Comparison of ENCODE assay signal across 11 cellular contexts in the genomic region with DNA sequence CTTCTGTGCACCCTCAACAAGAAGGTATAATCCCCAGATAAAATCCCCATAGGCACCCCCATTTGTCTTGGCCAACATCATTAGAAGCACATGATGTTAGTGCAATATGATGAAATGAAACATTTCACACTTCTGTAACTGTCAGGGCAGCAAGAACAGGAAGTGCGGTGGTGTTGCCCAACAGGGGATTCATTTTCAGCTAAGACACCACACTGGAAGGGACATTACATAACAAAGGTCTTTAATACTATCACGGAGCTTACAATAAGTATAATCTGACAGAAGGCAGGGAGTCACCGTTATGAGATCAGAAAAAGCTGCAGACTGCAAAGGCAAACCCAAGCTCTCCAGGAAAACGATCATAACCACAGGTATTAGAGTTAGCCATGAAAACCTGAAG. TPM values are rescaled to one million over a fixed set of nuclear protein-coding genes. Genes with fewer than 3 reads are reported as not detected.
DNase-seq lines count a peak whose midpoint lies in the region; ATAC-seq lines count a peak whose summit lies in the region.
"Had no signal": no experiment of that assay in that cellular context is flagged by ENCODE, and none has a peak within 500 bp of the region (broad histone marks: within the 10 kb centered on the region; RNA-seq: fewer than 3 reads in every experiment).

No MANE protein-coding gene starts in this region.

- no peak overlapping the region for H3K4me3 ChIP-seq in CD4-positive, CD25-positive, alpha-beta regulatory T cell (ENCODE audit: low read depth, low read length)

- no peaks in the 10 kb centered on the region for H3K9me3 ChIP-seq in CD4-positive, CD25-positive, alpha-beta regulatory T cell (ENCODE audit: control insufficient read depth in 2 of 2, low read length in 2 of 2)

- H3K27ac ChIP-seq in CD4-positive, CD25-positive, alpha-beta regulatory T cell (ENCODE audit: insufficient read depth, low read length, poor library complexity, severe bottlenecking), result no peak overlapping the region

- H3K27ac Mint-ChIP-seq in CD4-positive, CD25-positive, alpha-beta regulatory T cell, result peak overlapping the region in 2 of 3 donors; percentile 10 to 32
- peak overlapping the region; percentile 3 to 18 for H3K27ac Mint-ChIP-seq in T-cell
- no peak overlapping the region for H3K27ac Mint-ChIP-seq in activated CD4-positive, alpha-beta T cell treated with anti-CD3 and anti-CD28 coated beads, Interleukin-2, amount 10 ng/mL, durations not matched to agents 7 days and 5 days

- H3K27me3 ChIP-seq in CD4-positive, CD25-positive, alpha-beta regulatory T cell (ENCODE audit: control insufficient read depth, insufficient read depth, low read length), result no peaks in the 10 kb centered on the region

- CTCF ChIA-PET in T-cell (lab: Charles Lee), result no interaction called here
- CTCF ChIA-PET in activated CD4-positive, alpha-beta T cell treated with anti-CD3 and anti-CD28 coated beads, Interleukin-2, amount 10 ng/mL, durations not matched to agents 7 days and 5 days (lab: Charles Lee), result interaction anchor here (1.2 kb wide), 1 partner anchor 162 kb away, joined by 4 read pairs; no protein-coding TSS in a partner anchor

- peaks cover 9% of the 10 kb centered on the region for H3K4me1 ChIP-seq in CD4-positive, CD25-positive, alpha-beta regulatory T cell (ENCODE audit: control insufficient read depth, insufficient read depth, low read length, poor library complexity, severe bottlenecking)

- no peak for DNase-seq in CD4-positive, CD25-positive, alpha-beta regulatory T cell
- DNase-seq in T-cell (peak in 22 of 34 experiments; percentile 6 to 62 (median 30)), left lobe of liver (ENCODE audit: low spot score) (no peak), SW 1271 (lab: John Stamatoyannopoulos, UW) (no peak), activated gamma-delta T cell (lab: John Stamatoyannopoulos, UW) (no peak)
- no peak for DNase-seq in activated CD4-positive, alpha-beta T cell treated with anti-CD3 and anti-CD28 coated beads, Interleukin-2, amount 10 ng/mL, durations not matched to agents 7 days and 5 days
- DNase-seq: CD4-positive, alpha-beta memory T cell; effector CD4-positive, alpha-beta T cell; NCI-H2081 treated with DMSO at 0.1 percent for 48 hours had no signal

- POLR2A ChIA-PET in T-cell (lab: Charles Lee), result interaction anchor here in 1 of 2 donors (0.6 kb wide), 1 partner anchor 280 kb away, joined by 3 read pairs; the partner anchor contains the start of genes ARFIP2 and TIMM10B
- POLR2A ChIA-PET in activated CD4-positive, alpha-beta T cell treated with anti-CD3 and anti-CD28 coated beads, Interleukin-2, amount 10 ng/mL, durations not matched to agents 7 days and 5 days (lab: Charles Lee), result no interaction called here

- no peaks in the 10 kb centered on the region for H3K27me3 Mint-ChIP-seq in CD4-positive, CD25-positive, alpha-beta regulatory T cell
- no peaks in the 10 kb centered on the region for H3K27me3 Mint-ChIP-seq in T-cell
- no peaks in the 10 kb centered on the region for H3K27me3 Mint-ChIP-seq in activated CD4-positive, alpha-beta T cell treated with anti-CD3 and anti-CD28 coated beads, Interleukin-2, amount 10 ng/mL, durations not matched to agents 7 days and 5 days
- H3K27me3 Mint-ChIP-seq: CD4-positive, alpha-beta memory T cell had no signal

- peaks cover 9% of the 10 kb centered on the region for H3K36me3 Mint-ChIP-seq in CD4-positive, CD25-positive, alpha-beta regulatory T cell
- H3K36me3 Mint-ChIP-seq in T-cell, result peaks cover 10% of the 10 kb centered on the region
- peaks cover 10% of the 10 kb centered on the region for H3K36me3 Mint-ChIP-seq in activated CD4-positive, alpha-beta T cell treated with anti-CD3 and anti-CD28 coated beads, Interleukin-2, amount 10 ng/mL, durations not matched to agents 7 days and 5 days (ENCODE audit: low read depth)

- H3K4me3 Mint-ChIP-seq in CD4-positive, CD25-positive, alpha-beta regulatory T cell, result no peak overlapping the region
- H3K4me3 Mint-ChIP-seq in T-cell, result no peak overlapping the region
- no peak overlapping the region for H3K4me3 Mint-ChIP-seq in activated CD4-positive, alpha-beta T cell treated with anti-CD3 and anti-CD28 coated beads, Interleukin-2, amount 10 ng/mL, durations not matched to agents 7 days and 5 days
- H3K4me3 Mint-ChIP-seq: CD4-positive, alpha-beta memory T cell had no signal

- no peak for ATAC-seq in CD4-positive, CD25-positive, alpha-beta regulatory T cell (ENCODE audit: low read depth in 2 of 2)
- ATAC-seq in T-cell (replicated peaks in 1 of 4) (peak in 2 of 4 experiments; percentile 13 to 31), left lobe of liver (peak; percentile 23)

- peaks cover 11 to 16% (median 12%) of the 10 kb centered on the region in 4 donors for H3K4me1 Mint-ChIP-seq in CD4-positive, CD25-positive, alpha-beta regulatory T cell
- peaks cover 40 to 50% (median 43%) of the 10 kb centered on the region in 3 donors for H3K4me1 Mint-ChIP-seq in T-cell
- H3K4me1 Mint-ChIP-seq in activated CD4-positive, alpha-beta T cell treated with anti-CD3 and anti-CD28 coated beads, Interleukin-2, amount 10 ng/mL, durations not matched to agents 7 days and 5 days, result peaks cover 39% of the 10 kb centered on the region

- peaks cover 4% of the 10 kb centered on the region for H3K36me3 ChIP-seq in CD4-positive, CD25-positive, alpha-beta regulatory T cell (ENCODE audit: control insufficient read depth, insufficient read depth, low read length)

- peaks cover 0 to 2% (median 0%) of the 10 kb centered on the region in 7 donors for H3K9me3 Mint-ChIP-seq in CD4-positive, CD25-positive, alpha-beta regulatory T cell
- no peaks in the 10 kb centered on the region for H3K9me3 Mint-ChIP-seq in T-cell
- H3K9me3 Mint-ChIP-seq in activated CD4-positive, alpha-beta T cell treated with anti-CD3 and anti-CD28 coated beads, Interleukin-2, amount 10 ng/mL, durations not matched to agents 7 days and 5 days, result no peaks in the 10 kb centered on the region
- H3K9me3 Mint-ChIP-seq: CD4-positive, alpha-beta memory T cell had no signal

RNA-seq across cellular contexts. Expression of gene OR52W1, which starts 2.0 kb away (rescaled TPM):
- not detected for total RNA-seq in CD4-positive, CD25-positive, alpha-beta regulatory T cell
- not detected for polyA plus RNA-seq in CD4-positive, CD25-positive, alpha-beta regulatory T cell
- not detected for total RNA-seq in T-cell
- total RNA-seq in left lobe of liver, result not detected
- not detected for total RNA-seq in activated CD4-positive, alpha-beta T cell treated with anti-CD3 and anti-CD28 coated beads, Interleukin-2, amount 10 ng/mL, durations not matched to agents 7 days and 5 days
- total RNA-seq: CD4-positive, alpha-beta memory T cell; H4; pulmonary artery endothelial cell had no signal
- polyA plus RNA-seq: CD4-positive, alpha-beta memory T cell had no signal

RNA-seq across cellular contexts. Expression of gene C11orf42, which starts 4.4 kb away (rescaled TPM):
- total RNA-seq in CD4-positive, CD25-positive, alpha-beta regulatory T cell, result not detected
- not detected for polyA plus RNA-seq in CD4-positive, CD25-positive, alpha-beta regulatory T cell
- total RNA-seq in T-cell, result not detected
- not detected for total RNA-seq in left lobe of liver
- total RNA-seq in activated CD4-positive, alpha-beta T cell treated with anti-CD3 and anti-CD28 coated beads, Interleukin-2, amount 10 ng/mL, durations not matched to agents 7 days and 5 days, result not detected
- total RNA-seq: CD4-positive, alpha-beta memory T cell; H4; pulmonary artery endothelial cell had no signal
- polyA plus RNA-seq: CD4-positive, alpha-beta memory T cell had no signal

RNA-seq across cellular contexts. Expression of gene OR52B2, which starts 30.8 kb away (rescaled TPM):
- total RNA-seq in CD4-positive, CD25-positive, alpha-beta regulatory T cell, result not detected
- polyA plus RNA-seq in CD4-positive, CD25-positive, alpha-beta regulatory T cell, result not detected
- total RNA-seq in T-cell, result not detected
- total RNA-seq in left lobe of liver, result 0.38 TPM
- total RNA-seq in activated CD4-positive, alpha-beta T cell treated with anti-CD3 and anti-CD28 coated beads, Interleukin-2, amount 10 ng/mL, durations not matched to agents 7 days and 5 days, result not detected
- total RNA-seq: CD4-positive, alpha-beta memory T cell; H4; pulmonary artery endothelial cell had no signal
- polyA plus RNA-seq: CD4-positive, alpha-beta memory T cell had no signal

RNA-seq across cellular contexts. Expression of gene FHIP1B, which starts 33.5 kb away (rescaled TPM):
- total RNA-seq in CD4-positive, CD25-positive, alpha-beta regulatory T cell, result 30.7 TPM
- polyA plus RNA-seq in CD4-positive, CD25-positive, alpha-beta regulatory T cell, result 10 to 100 TPM; 10.2 to 12.5 (median 10.3) TPM
- total RNA-seq in T-cell (10 to 100 TPM; 28.9 to 49.7 (median 45.4) TPM), left lobe of liver (32.1 TPM)
- total RNA-seq in activated CD4-positive, alpha-beta T cell treated with anti-CD3 and anti-CD28 coated beads, Interleukin-2, amount 10 ng/mL, durations not matched to agents 7 days and 5 days, result 10 to 100 TPM; 22.2 to 24.5 TPM

RNA-seq across cellular contexts. Expression of gene CNGA4, which starts 37.9 kb away (rescaled TPM):
- total RNA-seq in CD4-positive, CD25-positive, alpha-beta regulatory T cell, result 0.20 TPM
- polyA plus RNA-seq in CD4-positive, CD25-positive, alpha-beta regulatory T cell, result not detected
- total RNA-seq in T-cell (under 1 TPM; 0.20 to 0.88 (median 0.44) TPM), left lobe of liver (not detected)
- under 1 TPM in 1 of 2 experiments, not detected in 1; 0.17 TPM for total RNA-seq in activated CD4-positive, alpha-beta T cell treated with anti-CD3 and anti-CD28 coated beads, Interleukin-2, amount 10 ng/mL, durations not matched to agents 7 days and 5 days
- total RNA-seq: H4, pulmonary artery endothelial cell had no signal
- polyA plus RNA-seq: CD4-positive, alpha-beta memory T cell had no signal

Comparison
In these comparisons a context has a peak if more than half of its experiments do, and no peak if none do; other contexts are left out.
1. DNase-seq: peak in T-cell (22 of 34); none in CD4-positive, CD25-positive, alpha-beta regulatory T cell (0 of 3), left lobe of liver (single experiment), SW 1271 (0 of 2), activated gamma-delta T cell (single experiment) and activated CD4-positive, alpha-beta T cell treated with anti-CD3 and anti-CD28 coated beads, Interleukin-2, amount 10 ng/mL, durations not matched to agents 7 days and 5 days (single experiment).